ENCODE assay signal across 20 cellular contexts in the genomic region with DNA sequence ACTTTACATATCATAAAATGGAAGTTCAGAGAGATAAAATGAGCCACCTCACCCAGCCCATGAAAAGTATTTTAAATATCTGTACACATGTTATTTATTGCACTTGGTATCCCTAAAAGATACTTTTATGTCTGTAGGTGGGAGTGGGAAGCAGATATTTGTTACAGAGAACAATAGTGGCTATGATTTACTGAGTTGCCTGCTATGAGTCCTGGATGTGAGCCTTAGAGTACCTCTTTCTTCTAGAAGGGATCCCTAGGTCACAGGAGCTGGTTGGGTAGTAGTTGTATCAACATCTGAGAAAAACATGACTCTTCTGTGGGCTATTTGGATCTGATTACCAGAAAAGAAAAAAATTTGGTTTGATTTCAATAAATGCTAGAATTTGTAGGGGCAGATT.
"Had no signal": no experiment of that assay in that cellular context is flagged by ENCODE, and none has a peak within 500 bp of the region (broad histone marks: within the 10 kb centered on the region; RNA-seq: fewer than 3 reads in every experiment).

No MANE protein-coding gene starts in this region.

- FAIRE-seq: TTC549 had no signal

- DNase-seq: activated CD4-positive, alpha-beta memory T cell treated with anti-CD3 and anti-CD28 coated beads for 36 hours; activated naive CD4-positive, alpha-beta T cell; activated naive CD8-positive, alpha-beta T cell treated with anti-CD3 and anti-CD28 coated beads for 36 hours; activated T-cell treated with anti-CD3 and anti-CD28 coated beads for 4 hours; amniotic stem cell; erythroblast; immature natural killer cell; naive thymus-derived CD4-positive, alpha-beta T cell; stimulated activated CD4-positive, alpha-beta T cell treated with anti-CD3 and anti-CD28 coated beads, Interleukin-4, amount 100 ng/mL, for 4 hours; SW 1271; testis; upper lobe of left lung had no signal

- H3K27me3 Mint-ChIP-seq: activated CD4-positive, alpha-beta memory T cell treated with anti-CD3 and anti-CD28 coated beads for 36 hours had no signal

- H3K4me1 ChIP-seq: gastroesophageal sphincter had no signal

- ATAC-seq: gastroesophageal sphincter; naive thymus-derived CD4-positive, alpha-beta T cell; sciatic nerve; stimulated activated memory B cell treated with anti-CD40 and anti-IgM and Interleukin-4, amounts not matched to agents 10 μg/mL and 1 μg/mL and 100 μg/mL, for 72 hours had no signal

- H3K36me3 Mint-ChIP-seq: activated CD4-positive, alpha-beta memory T cell treated with anti-CD3 and anti-CD28 coated beads for 36 hours; activated naive CD8-positive, alpha-beta T cell treated with anti-CD3 and anti-CD28 coated beads for 36 hours; immature natural killer cell; memory B cell; naive thymus-derived CD4-positive, alpha-beta T cell; stimulated activated memory B cell treated with anti-CD40 and anti-IgM and Interleukin-4, amounts not matched to agents 10 μg/mL and 1 μg/mL and 100 μg/mL, for 72 hours had no signal

- H3K27ac Mint-ChIP-seq: activated CD4-positive, alpha-beta memory T cell treated with anti-CD3 and anti-CD28 coated beads for 36 hours; activated naive CD8-positive, alpha-beta T cell treated with anti-CD3 and anti-CD28 coated beads for 36 hours; activated T-helper 1 cell treated with anti-CD3 and anti-CD28 coated beads, Interleukin-12 subunit alpha, Interleukin-12 subunit beta, Interleukin-2, Interleukin-4 antibody, amounts not matched to agents 30 ng/mL and 10 ng/mL and 1 ng/mL, durations not matched to agents 14 hours and 24 hours and 36 hours; memory B cell; stimulated activated memory B cell treated with anti-CD40 and anti-IgM and Interleukin-4, amounts not matched to agents 10 μg/mL and 1 μg/mL and 100 μg/mL, for 72 hours; T-helper 2 cell treated with Interferon-gamma antibody and Interleukin-4, amounts not matched to agents 5 μg/mL and 100 μg/mL, for 36 hours had no signal

- H3K9me3 Mint-ChIP-seq: activated CD4-positive, alpha-beta memory T cell treated with anti-CD3 and anti-CD28 coated beads for 36 hours; activated naive CD8-positive, alpha-beta T cell treated with anti-CD3 and anti-CD28 coated beads for 36 hours; activated T-helper 1 cell treated with anti-CD3 and anti-CD28 coated beads, Interleukin-12 subunit alpha, Interleukin-12 subunit beta, Interleukin-2, Interleukin-4 antibody, amounts not matched to agents 30 ng/mL and 10 ng/mL and 1 ng/mL, durations not matched to agents 14 hours and 24 hours and 36 hours; immature natural killer cell; memory B cell; stimulated activated memory B cell treated with anti-CD40 and anti-IgM and Interleukin-4, amounts not matched to agents 10 μg/mL and 1 μg/mL and 100 μg/mL, for 72 hours; T-helper 2 cell treated with Interferon-gamma antibody and Interleukin-4, amounts not matched to agents 5 μg/mL and 100 μg/mL, for 36 hours had no signal

- H3K4me3 Mint-ChIP-seq: activated CD4-positive, alpha-beta memory T cell treated with anti-CD3 and anti-CD28 coated beads for 36 hours; activated naive CD8-positive, alpha-beta T cell treated with anti-CD3 and anti-CD28 coated beads for 36 hours; activated T-helper 1 cell treated with anti-CD3 and anti-CD28 coated beads, Interleukin-12 subunit alpha, Interleukin-12 subunit beta, Interleukin-2, Interleukin-4 antibody, amounts not matched to agents 30 ng/mL and 10 ng/mL and 1 ng/mL, durations not matched to agents 14 hours and 24 hours and 36 hours; immature natural killer cell; memory B cell; naive thymus-derived CD4-positive, alpha-beta T cell; stimulated activated memory B cell treated with anti-CD40 and anti-IgM and Interleukin-4, amounts not matched to agents 10 μg/mL and 1 μg/mL and 100 μg/mL, for 72 hours; T-helper 2 cell treated with Interferon-gamma antibody and Interleukin-4, amounts not matched to agents 5 μg/mL and 100 μg/mL, for 36 hours had no signal

- H3K36me3 ChIP-seq: gastroesophageal sphincter, neutrophil, upper lobe of left lung had no signal

- H3K27ac ChIP-seq: gastroesophageal sphincter, neutrophil, testis had no signal

- H3K27me3 ChIP-seq: neutrophil, testis, upper lobe of left lung had no signal

- H3K4me3 ChIP-seq: gastroesophageal sphincter, testis, upper lobe of left lung had no signal

- H3K9me3 ChIP-seq: gastroesophageal sphincter, neutrophil, testis, upper lobe of left lung had no signal

- H3K4me1 Mint-ChIP-seq: immature natural killer cell; memory B cell; stimulated activated memory B cell treated with anti-CD40 and anti-IgM and Interleukin-4, amounts not matched to agents 10 μg/mL and 1 μg/mL and 100 μg/mL, for 72 hours had no signal
